11 cellular contexts compared by ENCODE assay signal in genomic region chr3:196241704-196242103, GRCh38. TPM values are rescaled to one million over a fixed set of nuclear protein-coding genes. Genes with fewer than 3 reads are reported as not detected.
"Had no signal": no experiment of that assay in that cellular context is flagged by ENCODE, and none has a peak within 500 bp of the region (broad histone marks: within the 10 kb centered on the region; RNA-seq: fewer than 3 reads in every experiment).

No MANE protein-coding gene starts in this region.

- FAIRE-seq: HepG2 had no signal

- H3K4me1 ChIP-seq: HAP-1 had no signal

- H3K27me3 Mint-ChIP-seq: IgD-negative memory B cell had no signal

- H3K4me3 Mint-ChIP-seq: HFFc6, IgD-negative memory B cell had no signal

- H3K9me3 Mint-ChIP-seq: HFFc6, IgD-negative memory B cell had no signal

- DNase-seq: GM23248, GOT3, H7, HFFc6 had no signal

- H3K9me3 ChIP-seq: HAP-1 had no signal

- ATAC-seq: HCT116 had no signal

- H3K4me3 ChIP-seq: GM23248, HAP-1 had no signal

- H3K27ac ChIP-seq: GM23248, HL-60 had no signal

- H3K4me1 Mint-ChIP-seq: IgD-negative memory B cell had no signal

- H3K27ac Mint-ChIP-seq: HFFc6 had no signal

RNA-seq across cellular contexts. Expression of gene SLC51A, which starts 25.4 kb away (rescaled TPM):
- total RNA-seq: GM23248, H4, HFFc6, HT1080 had no signal

RNA-seq across cellular contexts. Expression of gene ZDHHC19, which starts 30.5 kb away (rescaled TPM):
- total RNA-seq: GM23248, H4, H7, HFFc6, HT1080 had no signal
